In the genomic region with DNA sequence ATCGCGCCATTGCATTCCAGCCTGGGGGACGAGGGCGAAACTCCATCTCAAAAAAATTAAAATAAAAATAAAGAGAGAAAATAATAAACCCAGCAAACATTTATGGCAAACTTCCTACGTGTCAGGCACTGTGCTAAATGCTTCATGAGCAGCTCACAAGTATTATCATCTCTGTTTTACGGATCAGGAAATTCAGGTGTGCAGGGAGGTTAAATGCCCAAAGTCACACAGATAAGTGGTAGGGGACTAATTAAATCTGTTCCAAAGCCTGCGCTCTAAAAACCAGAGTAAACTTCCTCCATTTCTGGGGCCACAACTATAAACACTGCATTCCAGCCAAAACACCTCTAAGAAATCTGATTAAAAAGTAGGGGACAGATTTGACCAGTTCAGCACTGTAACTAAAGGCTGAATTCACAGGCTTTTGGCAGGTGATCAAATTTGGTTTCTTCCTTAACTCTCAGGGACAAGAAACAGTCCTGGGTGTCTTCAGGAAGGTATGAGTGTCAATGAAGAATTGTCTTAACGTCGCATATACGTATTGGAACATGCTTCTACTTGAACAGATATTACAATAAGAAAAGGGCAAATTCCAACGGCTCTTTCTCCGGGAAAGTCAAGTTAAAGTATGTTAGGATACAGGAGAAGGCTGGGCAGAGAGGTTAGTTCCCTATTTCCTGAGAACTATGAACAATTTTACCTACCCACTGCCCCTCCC, we compare ENCODE assay signal across 8 cellular contexts. TPM values are rescaled to one million over a fixed set of nuclear protein-coding genes. Genes with fewer than 3 reads are reported as not detected.
DNase-seq lines count a peak whose midpoint lies in the region; ATAC-seq and TF ChIP-seq lines count a peak whose summit lies in the region.

No MANE protein-coding gene starts in this region.

- peak overlapping the region; percentile 63 for H3K27ac ChIP-seq in cingulate gyrus (ENCODE audit: low read depth, low read length)
- peak overlapping the region; percentile 98 for H3K27ac ChIP-seq in mesendoderm (ENCODE audit: low read depth, low read length)
- H3K27ac ChIP-seq in uterus, result peak overlapping the region; percentile 86 to 94

- H3K9me3 Mint-ChIP-seq in activated T-cell treated with anti-CD3 and anti-CD28 coated beads, Interleukin-2, amount 50 U/mL, for 72 hours, result no peaks in the 10 kb centered on the region

- H3K4me3 Mint-ChIP-seq in activated T-cell treated with anti-CD3 and anti-CD28 coated beads, Interleukin-2, amount 50 U/mL, for 72 hours, result peak overlapping the region; percentile 92 to 97

- H3K36me3 ChIP-seq in mesendoderm (ENCODE audit: control insufficient read depth, insufficient read depth, low read length) (no peaks in the 10 kb centered on the region), uterus (no peaks in the 10 kb centered on the region)

- H4K5ac ChIP-seq in mesendoderm (ENCODE audit: low read length), result no peak overlapping the region

- H3K79me1 ChIP-seq in mesendoderm (ENCODE audit: low read length), result peaks cover 2% of the 10 kb centered on the region

- no peak overlapping the region for H4K8ac ChIP-seq in mesendoderm (ENCODE audit: low read depth, low read length)

- peak overlapping the region; percentile 96 for H3K9ac ChIP-seq in mesendoderm (ENCODE audit: low read length)

- H3K18ac ChIP-seq in mesendoderm (ENCODE audit: low read length), result peak overlapping the region; percentile 85

- TF ChIP-seq POLR2A in uterus (IDR thresholded peaks at IDR 0.05), result no peak

- WGBS in mesendoderm (ENCODE audit: extremely low coverage, insufficient coverage, low lambda C conversion rate), result no CpG with 5 or more reads among the region's 12 CpGs

- H3K4ac ChIP-seq in mesendoderm (ENCODE audit: low read depth, low read length), result no peak overlapping the region

- H3K27me3 ChIP-seq in mesendoderm (ENCODE audit: insufficient read depth, low read length, poor library complexity) (no peaks in the 10 kb centered on the region), uterus (no peaks in the 10 kb centered on the region)

- H3K79me2 ChIP-seq in mesendoderm (ENCODE audit: control insufficient read depth, insufficient read depth, low read length), result peaks cover 4% of the 10 kb centered on the region

- DNase-seq in activated T-cell treated with anti-CD3 and anti-CD28 coated beads, Interleukin-2, amount 50 U/mL, for 72 hours, result no peak
- DNase-seq in activated T-cell treated with anti-CD3 and anti-CD28 coated beads, Interleukin-2, amount 50 U/mL, for 1 hour, result no peak
- DNase-seq in NCI-H69 (lab: John Stamatoyannopoulos, UW), result peak; percentile 56
- DNase-seq in mesendoderm, result peak; percentile 4
- DNase-seq in uterus, result no peak
- no peak for DNase-seq in cortex of kidney (lab: John Stamatoyannopoulos, UW)
- no peak for DNase-seq in SKM-1 treated with dmso at 0.1 percent for 144 hours (lab: John Stamatoyannopoulos, UW; ENCODE audit: unreplicated experiment)

- no peak overlapping the region for H3K23ac ChIP-seq in mesendoderm (ENCODE audit: low read length)

- H3K27me3 Mint-ChIP-seq in activated T-cell treated with anti-CD3 and anti-CD28 coated beads, Interleukin-2, amount 50 U/mL, for 72 hours (ENCODE audit: low read depth), result no peaks in the 10 kb centered on the region

- H3K56ac ChIP-seq in mesendoderm (ENCODE audit: low read length), result peak overlapping the region; percentile 97

- no peak overlapping the region for H2BK120ac ChIP-seq in mesendoderm (ENCODE audit: low read depth, low read length)

- peaks cover 21% of the 10 kb centered on the region for H3K4me1 Mint-ChIP-seq in activated T-cell treated with anti-CD3 and anti-CD28 coated beads, Interleukin-2, amount 50 U/mL, for 72 hours (ENCODE audit: low read depth)

- H3K36me3 Mint-ChIP-seq in activated T-cell treated with anti-CD3 and anti-CD28 coated beads, Interleukin-2, amount 50 U/mL, for 72 hours (ENCODE audit: insufficient read depth in 2 of 2), result peaks cover 1 to 2% of the 10 kb centered on the region in 2 donors

- peak overlapping the region; percentile 97 for H3K27ac Mint-ChIP-seq in activated T-cell treated with anti-CD3 and anti-CD28 coated beads, Interleukin-2, amount 50 U/mL, for 72 hours

- H3K4me2 ChIP-seq in mesendoderm (ENCODE audit: low read length), result peak overlapping the region; percentile 53

- no peaks in the 10 kb centered on the region for H3K9me3 ChIP-seq in uterus

- ATAC-seq in activated T-cell treated with anti-CD3 and anti-CD28 coated beads, Interleukin-2, amount 50 U/mL, for 72 hours (replicated peaks in 1 of 2), result no peak

- H3K4me3 ChIP-seq in mesendoderm (ENCODE audit: low read length), result peak overlapping the region; percentile 91
- H3K4me3 ChIP-seq in uterus, result peak overlapping the region; percentile 83 to 90

- H2BK5ac ChIP-seq in mesendoderm (ENCODE audit: low read length), result no peak overlapping the region

- peaks cover 3% of the 10 kb centered on the region for H3K4me1 ChIP-seq in mesendoderm (ENCODE audit: control insufficient read depth, low read depth, low read length)
- peaks cover 0 to 7% of the 10 kb centered on the region in 2 donors for H3K4me1 ChIP-seq in uterus

- H2BK15ac ChIP-seq in mesendoderm (replicated peaks; ENCODE audit: low read depth), result no peak overlapping the region

- intact Hi-C loops in uterus (cut with DNase I; ENCODE audit: low total_unique reads), result no loop called here

- TF ChIP-seq CTCF in uterus (IDR thresholded peaks at IDR 0.05), result no peak

- H2AK5ac ChIP-seq in mesendoderm (ENCODE audit: low read length), result no peak overlapping the region

RNA-seq across cellular contexts. Expression of a gene that starts 1.0 kb away (rescaled TPM):
- total RNA-seq in activated T-cell treated with anti-CD3 and anti-CD28 coated beads, Interleukin-2, amount 50 U/mL, for 72 hours, result 10 to 100 TPM; 71.7 to 77.7 TPM
- polyA plus RNA-seq in mesendoderm (2013, experiment 1 of 2), result 16.7 TPM
- polyA plus RNA-seq in mesendoderm (2013, experiment 2 of 2), result 16.2 TPM
- total RNA-seq in uterus, result 10 to 100 TPM; 14.1 to 60.9 (median 27.9) TPM

RNA-seq across cellular contexts. Expression of a gene that starts 32.8 kb away (rescaled TPM):
- total RNA-seq in activated T-cell treated with anti-CD3 and anti-CD28 coated beads, Interleukin-2, amount 50 U/mL, for 72 hours, result 10 to 100 TPM; 59.5 to 60.3 TPM
- 64.3 TPM for polyA plus RNA-seq in mesendoderm (2013, experiment 1 of 2)
- 65.4 TPM for polyA plus RNA-seq in mesendoderm (2013, experiment 2 of 2)
- total RNA-seq in uterus, result 10 to 100 TPM; 15.1 to 91.5 (median 49.3) TPM

RNA-seq across cellular contexts. Expression of a gene that starts 33.3 kb away (rescaled TPM):
- 100 to 1,000 TPM; 112 to 114 TPM for total RNA-seq in activated T-cell treated with anti-CD3 and anti-CD28 coated beads, Interleukin-2, amount 50 U/mL, for 72 hours
- polyA plus RNA-seq in mesendoderm (2013, experiment 1 of 2), result 93.8 TPM
- polyA plus RNA-seq in mesendoderm (2013, experiment 2 of 2), result 95.6 TPM
- total RNA-seq in uterus, result 100 to 1,000 TPM in 3 of 4 donors, 10 to 100 TPM in 1; 89.9 to 180 (median 150) TPM

RNA-seq across cellular contexts. Expression of a gene that starts 40.7 kb away (rescaled TPM):
- 100 to 1,000 TPM; 227 to 324 TPM for total RNA-seq in activated T-cell treated with anti-CD3 and anti-CD28 coated beads, Interleukin-2, amount 50 U/mL, for 72 hours
- polyA plus RNA-seq in mesendoderm (2013, experiment 1 of 2), result 60.1 TPM
- polyA plus RNA-seq in mesendoderm (2013, experiment 2 of 2), result 59.0 TPM
- total RNA-seq in uterus, result 10 to 100 TPM in 3 of 4 donors, 1 to 10 TPM in 1; 3.8 to 23.2 (median 11.8) TPM

Comparison
In these comparisons a context has a peak if more than half of its experiments do, and no peak if none do; other contexts are left out.
1. DNase-seq: peak in NCI-H69 (single experiment) and mesendoderm (single experiment); none in activated T-cell treated with anti-CD3 and anti-CD28 coated beads, Interleukin-2, amount 50 U/mL, for 72 hours (0 of 2), activated T-cell treated with anti-CD3 and anti-CD28 coated beads, Interleukin-2, amount 50 U/mL, for 1 hour (single experiment), uterus (0 of 2), cortex of kidney (single experiment) and SKM-1 treated with dmso at 0.1 percent for 144 hours (single experiment).
2. Peak in every context shown above with its lines, with median percentiles within 50 percentile points of each other: H3K27ac ChIP-seq.